1 cellular context compared by ENCODE assay signal in the genomic region with DNA sequence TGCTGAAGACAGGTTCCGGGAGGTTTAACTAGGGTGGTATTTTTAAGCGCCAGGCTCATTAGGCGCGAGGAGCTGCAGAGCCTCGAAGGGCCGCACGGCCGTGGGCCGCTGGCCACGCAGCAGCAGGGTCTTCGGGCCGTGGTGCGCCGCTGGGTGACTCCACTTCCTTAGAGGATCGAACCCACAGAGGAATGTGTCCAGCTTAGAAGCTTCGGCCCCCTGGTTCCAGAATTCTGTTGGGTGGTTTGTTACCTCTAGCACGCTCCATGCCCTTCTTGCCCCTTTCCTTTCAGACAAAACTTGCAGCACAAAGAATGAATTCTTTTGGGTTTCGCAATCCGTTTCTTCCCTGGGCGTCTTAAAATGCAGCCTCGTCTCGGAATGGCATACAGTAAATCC.
TF ChIP-seq lines count a peak whose summit lies in the region.

No MANE protein-coding gene starts in this region.

TF ChIP-seq in GM12878, 131 proteins besides CTCF, POLR2A, EP300 and RAD21:
- TF ChIP-seq ETV6 (conservative IDR thresholded peaks at IDR 0.05 in 1 of 2, IDR thresholded peaks at IDR 0.05 in 1 of 2; ENCODE audit: borderline replicate concordance in 1 of 2, low read depth in 1 of 2) (no peak), SMARCA5 (IDR thresholded peaks at IDR 0.05) (0 out of 2 replicates have a peak, but pooled peaks have one; percentile 16), NRF1 (conservative IDR thresholded peaks at IDR 0.05; ENCODE audit: low read depth, low read length) (no peak), NFIC (IDR thresholded peaks at IDR 0.05; ENCODE audit: low read depth, low read length) (no peak), RB1 (IDR thresholded peaks at IDR 0.05; ENCODE audit: borderline replicate concordance) (no peak), LARP7 (IDR thresholded peaks at IDR 0.05) (no peak), PAX5 (IDR thresholded peaks at IDR 0.05; ENCODE audit: borderline replicate concordance, low read depth, low read length) (no peak), CBX5 (IDR thresholded peaks at IDR 0.05; ENCODE audit: low read depth) (no peak; the same call in 1 of the 2 replicates), PML (IDR thresholded peaks at IDR 0.05; ENCODE audit: low read length) (peak; percentile 72; the same call in 1 of the 2 replicates), TCF7 (IDR thresholded peaks at IDR 0.05; ENCODE audit: borderline replicate concordance) (0 out of 2 replicates have a peak, but pooled peaks have one; percentile 5), POLR2AphosphoS5 (IDR thresholded peaks at IDR 0.05; ENCODE audit: low read length) (peak; percentile 8; the same call in 1 of the 2 replicates)
- TF ChIP-seq, protein P1, sequence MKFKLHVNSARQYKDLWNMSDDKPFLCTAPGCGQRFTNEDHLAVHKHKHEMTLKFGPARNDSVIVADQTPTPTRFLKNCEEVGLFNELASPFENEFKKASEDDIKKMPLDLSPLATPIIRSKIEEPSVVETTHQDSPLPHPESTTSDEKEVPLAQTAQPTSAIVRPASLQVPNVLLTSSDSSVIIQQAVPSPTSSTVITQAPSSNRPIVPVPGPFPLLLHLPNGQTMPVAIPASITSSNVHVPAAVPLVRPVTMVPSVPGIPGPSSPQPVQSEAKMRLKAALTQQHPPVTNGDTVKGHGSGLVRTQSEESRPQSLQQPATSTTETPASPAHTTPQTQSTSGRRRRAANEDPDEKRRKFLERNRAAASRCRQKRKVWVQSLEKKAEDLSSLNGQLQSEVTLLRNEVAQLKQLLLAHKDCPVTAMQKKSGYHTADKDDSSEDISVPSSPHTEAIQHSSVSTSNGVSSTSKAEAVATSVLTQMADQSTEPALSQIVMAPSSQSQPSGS (IDR thresholded peaks at IDR 0.05; ENCODE audit: low read length) = 0 out of 2 replicates have a peak, but pooled peaks have one; percentile 16
- TF ChIP-seq, protein P2, sequence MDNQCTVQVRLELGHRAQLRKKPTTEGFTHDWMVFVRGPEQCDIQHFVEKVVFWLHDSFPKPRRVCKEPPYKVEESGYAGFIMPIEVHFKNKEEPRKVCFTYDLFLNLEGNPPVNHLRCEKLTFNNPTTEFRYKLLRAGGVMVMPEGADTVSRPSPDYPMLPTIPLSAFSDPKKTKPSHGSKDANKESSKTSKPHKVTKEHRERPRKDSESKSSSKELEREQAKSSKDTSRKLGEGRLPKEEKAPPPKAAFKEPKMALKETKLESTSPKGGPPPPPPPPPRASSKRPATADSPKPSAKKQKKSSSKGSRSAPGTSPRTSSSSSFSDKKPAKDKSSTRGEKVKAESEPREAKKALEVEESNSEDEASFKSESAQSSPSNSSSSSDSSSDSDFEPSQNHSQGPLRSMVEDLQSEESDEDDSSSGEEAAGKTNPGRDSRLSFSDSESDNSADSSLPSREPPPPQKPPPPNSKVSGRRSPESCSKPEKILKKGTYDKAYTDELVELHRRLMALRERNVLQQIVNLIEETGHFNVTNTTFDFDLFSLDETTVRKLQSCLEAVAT (IDR thresholded peaks at IDR 0.05) = peak; percentile 94
- TF ChIP-seq, protein P3, sequence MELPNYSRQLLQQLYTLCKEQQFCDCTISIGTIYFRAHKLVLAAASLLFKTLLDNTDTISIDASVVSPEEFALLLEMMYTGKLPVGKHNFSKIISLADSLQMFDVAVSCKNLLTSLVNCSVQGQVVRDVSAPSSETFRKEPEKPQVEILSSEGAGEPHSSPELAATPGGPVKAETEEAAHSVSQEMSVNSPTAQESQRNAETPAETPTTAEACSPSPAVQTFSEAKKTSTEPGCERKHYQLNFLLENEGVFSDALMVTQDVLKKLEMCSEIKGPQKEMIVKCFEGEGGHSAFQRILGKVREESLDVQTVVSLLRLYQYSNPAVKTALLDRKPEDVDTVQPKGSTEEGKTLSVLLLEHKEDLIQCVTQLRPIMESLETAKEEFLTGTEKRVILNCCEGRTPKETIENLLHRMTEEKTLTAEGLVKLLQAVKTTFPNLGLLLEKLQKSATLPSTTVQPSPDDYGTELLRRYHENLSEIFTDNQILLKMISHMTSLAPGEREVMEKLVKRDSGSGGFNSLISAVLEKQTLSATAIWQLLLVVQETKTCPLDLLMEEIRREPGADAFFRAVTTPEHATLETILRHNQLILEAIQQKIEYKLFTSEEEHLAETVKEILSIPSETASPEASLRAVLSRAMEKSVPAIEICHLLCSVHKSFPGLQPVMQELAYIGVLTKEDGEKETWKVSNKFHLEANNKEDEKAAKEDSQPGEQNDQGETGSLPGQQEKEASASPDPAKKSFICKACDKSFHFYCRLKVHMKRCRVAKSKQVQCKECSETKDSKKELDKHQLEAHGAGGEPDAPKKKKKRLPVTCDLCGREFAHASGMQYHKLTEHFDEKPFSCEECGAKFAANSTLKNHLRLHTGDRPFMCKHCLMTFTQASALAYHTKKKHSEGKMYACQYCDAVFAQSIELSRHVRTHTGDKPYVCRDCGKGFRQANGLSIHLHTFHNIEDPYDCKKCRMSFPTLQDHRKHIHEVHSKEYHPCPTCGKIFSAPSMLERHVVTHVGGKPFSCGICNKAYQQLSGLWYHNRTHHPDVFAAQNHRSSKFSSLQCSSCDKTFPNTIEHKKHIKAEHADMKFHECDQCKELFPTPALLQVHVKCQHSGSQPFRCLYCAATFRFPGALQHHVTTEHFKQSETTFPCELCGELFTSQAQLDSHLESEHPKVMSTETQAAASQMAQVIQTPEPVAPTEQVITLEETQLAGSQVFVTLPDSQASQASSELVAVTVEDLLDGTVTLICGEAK (IDR thresholded peaks at IDR 0.05; ENCODE audit: borderline replicate concordance) = 0 out of 2 replicates have a peak, but pooled peaks have one; percentile 30
- TF ChIP-seq, protein P4, sequence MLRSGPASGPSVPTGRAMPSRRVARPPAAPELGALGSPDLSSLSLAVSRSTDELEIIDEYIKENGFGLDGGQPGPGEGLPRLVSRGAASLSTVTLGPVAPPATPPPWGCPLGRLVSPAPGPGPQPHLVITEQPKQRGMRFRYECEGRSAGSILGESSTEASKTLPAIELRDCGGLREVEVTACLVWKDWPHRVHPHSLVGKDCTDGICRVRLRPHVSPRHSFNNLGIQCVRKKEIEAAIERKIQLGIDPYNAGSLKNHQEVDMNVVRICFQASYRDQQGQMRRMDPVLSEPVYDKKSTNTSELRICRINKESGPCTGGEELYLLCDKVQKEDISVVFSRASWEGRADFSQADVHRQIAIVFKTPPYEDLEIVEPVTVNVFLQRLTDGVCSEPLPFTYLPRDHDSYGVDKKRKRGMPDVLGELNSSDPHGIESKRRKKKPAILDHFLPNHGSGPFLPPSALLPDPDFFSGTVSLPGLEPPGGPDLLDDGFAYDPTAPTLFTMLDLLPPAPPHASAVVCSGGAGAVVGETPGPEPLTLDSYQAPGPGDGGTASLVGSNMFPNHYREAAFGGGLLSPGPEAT (IDR thresholded peaks at IDR 0.05; ENCODE audit: low read depth) = peak; percentile 24; the same call in 1 of the 2 replicates
- TF ChIP-seq, protein P5, sequence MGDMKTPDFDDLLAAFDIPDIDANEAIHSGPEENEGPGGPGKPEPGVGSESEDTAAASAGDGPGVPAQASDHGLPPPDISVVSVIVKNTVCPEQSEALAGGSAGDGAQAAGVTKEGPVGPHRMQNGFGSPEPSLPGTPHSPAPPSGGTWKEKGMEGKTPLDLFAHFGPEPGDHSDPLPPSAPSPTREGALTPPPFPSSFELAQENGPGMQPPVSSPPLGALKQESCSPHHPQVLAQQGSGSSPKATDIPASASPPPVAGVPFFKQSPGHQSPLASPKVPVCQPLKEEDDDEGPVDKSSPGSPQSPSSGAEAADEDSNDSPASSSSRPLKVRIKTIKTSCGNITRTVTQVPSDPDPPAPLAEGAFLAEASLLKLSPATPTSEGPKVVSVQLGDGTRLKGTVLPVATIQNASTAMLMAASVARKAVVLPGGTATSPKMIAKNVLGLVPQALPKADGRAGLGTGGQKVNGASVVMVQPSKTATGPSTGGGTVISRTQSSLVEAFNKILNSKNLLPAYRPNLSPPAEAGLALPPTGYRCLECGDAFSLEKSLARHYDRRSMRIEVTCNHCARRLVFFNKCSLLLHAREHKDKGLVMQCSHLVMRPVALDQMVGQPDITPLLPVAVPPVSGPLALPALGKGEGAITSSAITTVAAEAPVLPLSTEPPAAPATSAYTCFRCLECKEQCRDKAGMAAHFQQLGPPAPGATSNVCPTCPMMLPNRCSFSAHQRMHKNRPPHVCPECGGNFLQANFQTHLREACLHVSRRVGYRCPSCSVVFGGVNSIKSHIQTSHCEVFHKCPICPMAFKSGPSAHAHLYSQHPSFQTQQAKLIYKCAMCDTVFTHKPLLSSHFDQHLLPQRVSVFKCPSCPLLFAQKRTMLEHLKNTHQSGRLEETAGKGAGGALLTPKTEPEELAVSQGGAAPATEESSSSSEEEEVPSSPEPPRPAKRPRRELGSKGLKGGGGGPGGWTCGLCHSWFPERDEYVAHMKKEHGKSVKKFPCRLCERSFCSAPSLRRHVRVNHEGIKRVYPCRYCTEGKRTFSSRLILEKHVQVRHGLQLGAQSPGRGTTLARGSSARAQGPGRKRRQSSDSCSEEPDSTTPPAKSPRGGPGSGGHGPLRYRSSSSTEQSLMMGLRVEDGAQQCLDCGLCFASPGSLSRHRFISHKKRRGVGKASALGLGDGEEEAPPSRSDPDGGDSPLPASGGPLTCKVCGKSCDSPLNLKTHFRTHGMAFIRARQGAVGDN (IDR thresholded peaks at IDR 0.05) = 0 out of 2 replicates have a peak, but pooled peaks have one; percentile 67
